In genomic region chr1:155241069-155241679, GRCh38 we compare ENCODE assay signal across 8 cellular contexts. TPM values are rescaled to one million over a fixed set of nuclear protein-coding genes. Genes with fewer than 3 reads are reported as not detected.
DNase-seq lines count a peak whose midpoint lies in the region; ATAC-seq and TF ChIP-seq lines count a peak whose summit lies in the region.

No MANE protein-coding gene starts in this region.

- peaks cover 4% of the 10 kb centered on the region for H3K36me3 ChIP-seq in CD4-positive, alpha-beta memory T cell (ENCODE audit: insufficient read depth, low read length)
- peaks cover 0 to 6% (median 0%) of the 10 kb centered on the region in 4 donors for H3K36me3 ChIP-seq in right lobe of liver

- peaks cover 16 to 66% (median 48%) of the 10 kb centered on the region in 4 donors for H3K4me1 Mint-ChIP-seq in CD4-positive, alpha-beta memory T cell
- H3K4me1 Mint-ChIP-seq in activated CD4-positive, alpha-beta T cell treated with anti-CD3 and anti-CD28 coated beads, Interleukin-2, amount 10 ng/mL, durations not matched to agents 24 days and 14 days: peaks cover 47% of the 10 kb centered on the region

- peak overlapping the region; percentile 81 to 92 (median 88) for H3K4me3 Mint-ChIP-seq in CD4-positive, alpha-beta memory T cell
- H3K4me3 Mint-ChIP-seq in activated CD4-positive, alpha-beta T cell treated with anti-CD3 and anti-CD28 coated beads, Interleukin-2, amount 10 ng/mL, durations not matched to agents 24 days and 14 days: peak overlapping the region; percentile 89

- no peaks in the 10 kb centered on the region for H3K9me3 ChIP-seq in CD4-positive, alpha-beta memory T cell (ENCODE audit: control insufficient read depth in 1 of 2, low read length in 2 of 2)
- H3K9me3 ChIP-seq in right lobe of liver: peaks cover 0 to 2% (median 0%) of the 10 kb centered on the region in 4 donors

- peak; percentile 45 to 56 (median 52) for ATAC-seq in right lobe of liver

- no peak for TF ChIP-seq POLR2A in right lobe of liver (IDR thresholded peaks at IDR 0.05)

- H3K27ac Mint-ChIP-seq in CD4-positive, alpha-beta memory T cell: peak overlapping the region; percentile 77 to 99 (median 90)
- H3K27ac Mint-ChIP-seq in activated CD4-positive, alpha-beta T cell treated with anti-CD3 and anti-CD28 coated beads, Interleukin-2, amount 10 ng/mL, durations not matched to agents 24 days and 14 days: peak overlapping the region; percentile 85

- H3K27me3 ChIP-seq in CD4-positive, alpha-beta memory T cell (ENCODE audit: insufficient read depth, low read length): no peaks in the 10 kb centered on the region
- H3K27me3 ChIP-seq in right lobe of liver: no peaks in the 10 kb centered on the region

- peaks cover 13 to 34% of the 10 kb centered on the region in 2 donors for H3K36me3 Mint-ChIP-seq in CD4-positive, alpha-beta memory T cell
- peaks cover 21% of the 10 kb centered on the region for H3K36me3 Mint-ChIP-seq in activated CD4-positive, alpha-beta T cell treated with anti-CD3 and anti-CD28 coated beads, Interleukin-2, amount 10 ng/mL, durations not matched to agents 24 days and 14 days (ENCODE audit: low read depth)

- intact Hi-C loops in CD4-positive, alpha-beta memory T cell (cut with micrococcal nuclease): loop anchor here (5.0 kb wide), 4 partner anchors 34 to 69 kb away; partner anchors contain the start of genes HCN3, KRTCAP2, MTX1 and THBS3
- intact Hi-C loops in activated CD4-positive, alpha-beta T cell treated with anti-CD3 and anti-CD28 coated beads, Interleukin-2, amount 10 ng/mL, durations not matched to agents 24 days and 14 days (cut with micrococcal nuclease): loop anchor here (2.0 kb wide), 1 partner anchor 22 kb away; no protein-coding TSS in a partner anchor
- intact Hi-C loops in right lobe of liver (cut with DNase I): no loop called here

- peaks cover 3% of the 10 kb centered on the region in 2 donors for H3K27me3 Mint-ChIP-seq in CD4-positive, alpha-beta memory T cell
- peaks cover 3% of the 10 kb centered on the region for H3K27me3 Mint-ChIP-seq in activated CD4-positive, alpha-beta T cell treated with anti-CD3 and anti-CD28 coated beads, Interleukin-2, amount 10 ng/mL, durations not matched to agents 24 days and 14 days

- H3K27ac ChIP-seq in CD4-positive, alpha-beta memory T cell (ENCODE audit: low read depth, low read length): peak overlapping the region; percentile 57
- H3K27ac ChIP-seq in right lobe of liver: no peak overlapping the region

- 17% methylated on average over 4 of the region's 4 CpGs for WGBS in right lobe of liver (ENCODE audit: insufficient coverage, low coverage, low lambda C conversion rate, missing lambda C conversion rate)

- H3K9me3 Mint-ChIP-seq in CD4-positive, alpha-beta memory T cell: peaks cover 0 to 9% (median 2%) of the 10 kb centered on the region in 8 donors
- peaks cover 4% of the 10 kb centered on the region for H3K9me3 Mint-ChIP-seq in activated CD4-positive, alpha-beta T cell treated with anti-CD3 and anti-CD28 coated beads, Interleukin-2, amount 10 ng/mL, durations not matched to agents 24 days and 14 days

- H3K4me3 ChIP-seq in CD4-positive, alpha-beta memory T cell (ENCODE audit: low read length in 2 of 2): peak overlapping the region; percentile 44 to 58
- H3K4me3 ChIP-seq in right lobe of liver: peak overlapping the region; percentile 35 to 58 (median 45)

- CTCF ChIA-PET in CD4-positive, alpha-beta memory T cell (lab: Charles Lee; ENCODE audit: partially characterized antibody): interaction anchor here (0.6 to 2.0 kb wide), 4 partner anchors 9 to 360 kb away, joined by 3 to 8 read pairs (median 4); no protein-coding TSS in a partner anchor

- peak; percentile 70 to 81 (median 73) for DNase-seq in CD4-positive, alpha-beta memory T cell
- DNase-seq in HK-2 (ENCODE audit: unreplicated experiment) (peak; percentile 63), NCI-H774 (lab: John Stamatoyannopoulos, UW) (peak; percentile 83), ecto neural progenitor cell (ENCODE audit: low spot score) (peak; percentile 75), right lobe of liver (peak in 2 of 3 donors; percentile 65 to 82), cortex of kidney (lab: John Stamatoyannopoulos, UW) (no peak)
- DNase-seq in activated CD4-positive, alpha-beta T cell treated with anti-CD3 and anti-CD28 coated beads, Interleukin-2, amount 10 ng/mL, durations not matched to agents 24 days and 14 days: peak; percentile 93
- DNase-seq in stimulated activated CD4-positive, alpha-beta T cell treated with anti-CD3 and anti-CD28 coated beads, TNF-alpha, amount 100 ng/mL, for 24 hours (ENCODE audit: low read depth in 3 of 3): peak in 2 of 3 experiments; percentile 35 to 60

- H3K4me1 ChIP-seq in CD4-positive, alpha-beta memory T cell (ENCODE audit: insufficient read depth, low read length): peaks cover 51% of the 10 kb centered on the region
- peaks cover 0 to 12% (median 2%) of the 10 kb centered on the region in 4 donors for H3K4me1 ChIP-seq in right lobe of liver

- TF ChIP-seq CTCF in right lobe of liver (IDR thresholded peaks at IDR 0.05): no peak

- POLR2A ChIA-PET in CD4-positive, alpha-beta memory T cell (lab: Charles Lee; ENCODE audit: partially characterized antibody): interaction anchor here (0.7 to 2.0 kb wide), 10 partner anchors 9 to 368 kb away, joined by 3 to 14 read pairs (median 4); partner anchors contain the start of genes ASH1L, CLK2 and KRTCAP2

RNA-seq across cellular contexts. Expression of gene ENTREP3, which starts 14.1 kb away (rescaled TPM):
- 10 to 100 TPM; 10.5 to 12.2 TPM for total RNA-seq in CD4-positive, alpha-beta memory T cell
- polyA plus RNA-seq in CD4-positive, alpha-beta memory T cell: 1 to 10 TPM in 1 of 2 donors, under 1 TPM in 1; 0.50 to 1.8 TPM
- 45.1 and 46.2 TPM in 2 replicates for total RNA-seq in activated CD4-positive, alpha-beta T cell treated with anti-CD3 and anti-CD28 coated beads, Interleukin-2, amount 10 ng/mL, durations not matched to agents 24 days and 14 days
- 10 to 100 TPM in 2 of 6 experiments, 1 to 10 TPM in 4; 7.2 to 13.0 (median 9.6) TPM for total RNA-seq in right lobe of liver

RNA-seq across cellular contexts. Expression of gene SCAMP3, which starts 21.0 kb away (rescaled TPM):
- 100 to 1,000 TPM in 1 of 2 experiments, 10 to 100 TPM in 1; 94.4 to 101 TPM for total RNA-seq in CD4-positive, alpha-beta memory T cell
- polyA plus RNA-seq in CD4-positive, alpha-beta memory T cell: 100 to 1,000 TPM; 132 to 160 TPM
- total RNA-seq in activated CD4-positive, alpha-beta T cell treated with anti-CD3 and anti-CD28 coated beads, Interleukin-2, amount 10 ng/mL, durations not matched to agents 24 days and 14 days: 152 and 158 TPM in 2 replicates
- 10 to 100 TPM; 27.9 to 63.4 (median 29.2) TPM for total RNA-seq in right lobe of liver

RNA-seq across cellular contexts. Expression of gene CLK2, which starts 32.1 kb away (rescaled TPM):
- total RNA-seq in CD4-positive, alpha-beta memory T cell: 100 to 1,000 TPM; 123 to 126 TPM
- polyA plus RNA-seq in CD4-positive, alpha-beta memory T cell: 10 to 100 TPM; 11.4 to 21.5 TPM
- total RNA-seq in activated CD4-positive, alpha-beta T cell treated with anti-CD3 and anti-CD28 coated beads, Interleukin-2, amount 10 ng/mL, durations not matched to agents 24 days and 14 days: 86.2 and 90.6 TPM in 2 replicates
- 10 to 100 TPM; 10.4 to 29.2 (median 20.2) TPM for total RNA-seq in right lobe of liver

RNA-seq across cellular contexts. Expression of gene MTX1, which starts 32.7 kb away (rescaled TPM):
- total RNA-seq in CD4-positive, alpha-beta memory T cell: 10 to 100 TPM; 17.7 to 18.2 TPM
- 10 to 100 TPM; 42.5 to 65.5 TPM for polyA plus RNA-seq in CD4-positive, alpha-beta memory T cell
- total RNA-seq in activated CD4-positive, alpha-beta T cell treated with anti-CD3 and anti-CD28 coated beads, Interleukin-2, amount 10 ng/mL, durations not matched to agents 24 days and 14 days: 62.4 and 64.7 TPM in 2 replicates
- total RNA-seq in right lobe of liver: 10 to 100 TPM; 20.0 to 50.7 (median 23.9) TPM

RNA-seq across cellular contexts. Expression of gene THBS3, which starts 33.5 kb away (rescaled TPM):
- 10 to 100 TPM; 30.9 to 33.5 TPM for total RNA-seq in CD4-positive, alpha-beta memory T cell
- 1 to 10 TPM; 6.1 to 6.7 TPM for polyA plus RNA-seq in CD4-positive, alpha-beta memory T cell
- 10.5 and 10.6 TPM in 2 replicates for total RNA-seq in activated CD4-positive, alpha-beta T cell treated with anti-CD3 and anti-CD28 coated beads, Interleukin-2, amount 10 ng/mL, durations not matched to agents 24 days and 14 days
- total RNA-seq in right lobe of liver: 10 to 100 TPM in 3 of 6 experiments, 1 to 10 TPM in 3; 4.0 to 14.4 (median 10.5) TPM

Comparison
In these comparisons a context has a peak if more than half of its experiments do, and no peak if none do; other contexts are left out.
1. intact Hi-C loops: an anchor here in CD4-positive, alpha-beta memory T cell (5.0 kb wide) and activated CD4-positive, alpha-beta T cell treated with anti-CD3 and anti-CD28 coated beads, Interleukin-2, amount 10 ng/mL, durations not matched to agents 24 days and 14 days (2.0 kb wide); none called in right lobe of liver.